In the genomic region with DNA sequence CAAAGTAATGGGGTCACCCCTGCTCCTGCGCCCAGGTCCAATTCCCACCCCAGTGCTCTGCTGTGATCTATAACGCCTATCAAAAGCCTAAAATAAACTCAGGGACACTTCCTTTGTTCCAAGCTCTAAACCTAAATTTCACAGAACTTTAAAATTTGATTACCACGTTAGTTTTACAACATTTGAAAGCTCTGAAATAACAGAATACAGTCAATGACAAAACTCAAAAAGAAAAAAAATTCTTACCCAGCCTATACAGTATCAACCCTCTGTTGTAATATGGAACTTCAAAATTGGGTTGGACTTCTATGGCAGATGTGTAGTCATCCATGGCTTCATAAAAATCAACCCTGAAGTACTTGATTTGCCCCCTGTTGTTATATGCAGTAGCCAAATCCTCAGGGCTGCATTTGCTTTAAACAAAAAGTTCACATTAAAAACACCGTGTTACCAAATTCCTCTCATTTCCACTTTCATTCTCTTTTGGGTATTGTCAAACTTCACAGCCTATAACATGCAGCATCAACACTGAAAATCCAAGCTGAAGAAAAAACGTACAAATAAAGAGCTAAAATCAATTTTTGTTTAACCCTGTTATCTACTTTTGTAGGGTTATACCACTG, we compare ENCODE assay signal across 13 cellular contexts. TPM values are rescaled to one million over a fixed set of nuclear protein-coding genes. Genes with fewer than 3 reads are reported as not detected.
DNase-seq lines count a peak whose midpoint lies in the region; ATAC-seq and TF ChIP-seq lines count a peak whose summit lies in the region.
"Had no signal": no experiment of that assay in that cellular context is flagged by ENCODE, and none has a peak within 500 bp of the region (broad histone marks: within the 10 kb centered on the region; RNA-seq: fewer than 3 reads in every experiment).

No MANE protein-coding gene starts in this region.

- POLR2A ChIA-PET in activated CD8-positive, alpha-beta T cell treated with anti-CD3 and anti-CD28 coated beads for 36 hours (lab: Charles Lee): interaction anchor here (0.6 to 1.0 kb wide), 2 partner anchors 8 to 831 kb away, joined by 3 read pairs; no protein-coding TSS in a partner anchor
- POLR2A ChIA-PET in naive thymus-derived CD4-positive, alpha-beta T cell (lab: Charles Lee): interaction anchor here (0.8 to 1.2 kb wide), 2 partner anchors 10 to 1337 kb away, joined by 3 read pairs; partner anchors contain the start of gene RDH14

- no peaks in the 10 kb centered on the region for H3K9me3 ChIP-seq in naive thymus-derived CD4-positive, alpha-beta T cell (ENCODE audit: control insufficient read depth in 2 of 3, low read length in 3 of 3)
- H3K9me3 ChIP-seq in tibial nerve: no peaks in the 10 kb centered on the region

- no peaks in the 10 kb centered on the region for H3K27me3 ChIP-seq in GM06990 (replicated peaks; ENCODE audit: control insufficient read depth, insufficient read depth, low read length)
- no peaks in the 10 kb centered on the region for H3K27me3 ChIP-seq in naive thymus-derived CD4-positive, alpha-beta T cell (ENCODE audit: control insufficient read depth in 2 of 2, insufficient read depth in 2 of 2, low read length in 2 of 2)
- no peaks in the 10 kb centered on the region for H3K27me3 ChIP-seq in tibial nerve

- CTCF ChIA-PET in activated CD8-positive, alpha-beta T cell treated with anti-CD3 and anti-CD28 coated beads for 36 hours (lab: Charles Lee): interaction anchor here (0.8 to 1.8 kb wide), 3 partner anchors 9 to 57 kb away, joined by 3 to 7 read pairs (median 3); no protein-coding TSS in a partner anchor
- CTCF ChIA-PET in naive thymus-derived CD4-positive, alpha-beta T cell (lab: Charles Lee): interaction anchor here (1.2 kb wide), 1 partner anchor 118 kb away, joined by 3 read pairs; no protein-coding TSS in a partner anchor

- peak overlapping the region; percentile 46 for H3K27ac ChIP-seq in naive thymus-derived CD4-positive, alpha-beta T cell (ENCODE audit: low read depth, low read length)
- no peak overlapping the region for H3K27ac ChIP-seq in tibial nerve
- H3K27ac ChIP-seq: coronary artery had no signal

- H3K36me3 ChIP-seq in GM06990 (ENCODE audit: control insufficient read depth, insufficient read depth, low read length): no peaks in the 10 kb centered on the region
- H3K36me3 ChIP-seq in naive thymus-derived CD4-positive, alpha-beta T cell (ENCODE audit: control insufficient read depth in 2 of 3, insufficient read depth in 3 of 3, low read length in 3 of 3): peaks cover 0 to 5% (median 0%) of the 10 kb centered on the region in 3 experiments
- peaks cover 0 to 3% (median 0%) of the 10 kb centered on the region in 3 donors for H3K36me3 ChIP-seq in tibial nerve

- peak overlapping the region; percentile 65 for H3K27ac Mint-ChIP-seq in activated CD8-positive, alpha-beta T cell treated with anti-CD3 and anti-CD28 coated beads for 36 hours
- peak overlapping the region in 8 of 9 donors; percentile 36 to 86 (median 74) for H3K27ac Mint-ChIP-seq in naive thymus-derived CD4-positive, alpha-beta T cell
- H3K27ac Mint-ChIP-seq: activated naive CD4-positive, alpha-beta T cell treated with anti-CD3 and anti-CD28 coated beads for 36 hours had no signal

- H3K4me1 ChIP-seq in naive thymus-derived CD4-positive, alpha-beta T cell (ENCODE audit: control insufficient read depth in 2 of 2, insufficient read depth in 2 of 2, low read length in 2 of 2): peaks cover 15 to 22% of the 10 kb centered on the region in 2 donors
- H3K4me1 ChIP-seq in tibial nerve: peaks cover 0 to 61% (median 35%) of the 10 kb centered on the region in 4 donors

- TF ChIP-seq CTCF in GM06990 (IDR thresholded peaks at IDR 0.05; ENCODE audit: insufficient read depth, low read length, poor library complexity, severe bottlenecking) (no peak), tibial nerve (IDR thresholded peaks at IDR 0.05) (no peak)
- TF ChIP-seq CTCF in activated CD8-positive, alpha-beta T cell treated with anti-CD3 and anti-CD28 coated beads for 36 hours (IDR thresholded peaks at IDR 0.05): no peak

- TF ChIP-seq POLR2A in tibial nerve (IDR thresholded peaks at IDR 0.05): no peak

- no peak for ATAC-seq in activated CD8-positive, alpha-beta T cell treated with anti-CD3 and anti-CD28 coated beads for 36 hours
- ATAC-seq in naive thymus-derived CD4-positive, alpha-beta T cell: no peak
- ATAC-seq in GM21619 (IDR thresholded peaks at IDR 0.05; ENCODE audit: unreplicated experiment) (no peak), HG02840 (IDR thresholded peaks at IDR 0.05; ENCODE audit: low FRiP score, unreplicated experiment) (no peak)

- WGBS in tibial nerve, 2 donors: 51 to 59% methylated on average over 5 of the region's 5 CpGs

- intact Hi-C loops in activated CD8-positive, alpha-beta T cell treated with anti-CD3 and anti-CD28 coated beads for 36 hours (cut with micrococcal nuclease): no loop called here
- intact Hi-C loops in naive thymus-derived CD4-positive, alpha-beta T cell (cut with micrococcal nuclease): no loop called here

- H3K36me3 Mint-ChIP-seq in activated CD8-positive, alpha-beta T cell treated with anti-CD3 and anti-CD28 coated beads for 36 hours (ENCODE audit: low read depth): peaks cover 9% of the 10 kb centered on the region
- H3K36me3 Mint-ChIP-seq in naive thymus-derived CD4-positive, alpha-beta T cell: peaks cover 0 to 17% (median 11%) of the 10 kb centered on the region in 5 donors

- no peaks in the 10 kb centered on the region for H3K27me3 Mint-ChIP-seq in activated CD8-positive, alpha-beta T cell treated with anti-CD3 and anti-CD28 coated beads for 36 hours
- peaks cover 0 to 3% (median 0%) of the 10 kb centered on the region in 5 donors for H3K27me3 Mint-ChIP-seq in naive thymus-derived CD4-positive, alpha-beta T cell

- DNase-seq in AG20443 (ENCODE audit: low spot score) (peak; percentile 1), GM06990 (ENCODE audit: extremely low read depth, insufficient read length) (no peak), COR-L47 (lab: John Stamatoyannopoulos, UW) (no peak), tibial nerve (ENCODE audit: low spot score in 2 of 2) (no peak)
- no peak for DNase-seq in activated CD8-positive, alpha-beta T cell treated with anti-CD3 and anti-CD28 coated beads for 36 hours
- no peak for DNase-seq in naive thymus-derived CD4-positive, alpha-beta T cell
- DNase-seq: activated CD4-positive, alpha-beta T cell treated with anti-CD3 and anti-CD28 coated beads for 48 hours; activated naive CD4-positive, alpha-beta T cell treated with anti-CD3 and anti-CD28 coated beads for 36 hours; NCI-H2171 treated with DMSO at 0.1 percent for 48 hours; retina had no signal

- peak overlapping the region; percentile 31 for H3K4me3 Mint-ChIP-seq in activated CD8-positive, alpha-beta T cell treated with anti-CD3 and anti-CD28 coated beads for 36 hours
- H3K4me3 Mint-ChIP-seq in naive thymus-derived CD4-positive, alpha-beta T cell: peak overlapping the region; percentile 9 to 60 (median 54)
- H3K4me3 Mint-ChIP-seq: activated naive CD4-positive, alpha-beta T cell treated with anti-CD3 and anti-CD28 coated beads for 36 hours had no signal

- no peak for TF ChIP-seq EP300 in tibial nerve (IDR thresholded peaks at IDR 0.05)

- peak overlapping the region; percentile 48 for H3K4me3 ChIP-seq in GM06990 (replicated peaks; ENCODE audit: low read depth, low read length)
- no peak overlapping the region for H3K4me3 ChIP-seq in naive thymus-derived CD4-positive, alpha-beta T cell (ENCODE audit: low read length)
- H3K4me3 ChIP-seq in tibial nerve: no peak overlapping the region

- H3K9me3 Mint-ChIP-seq in activated CD8-positive, alpha-beta T cell treated with anti-CD3 and anti-CD28 coated beads for 36 hours: no peaks in the 10 kb centered on the region
- H3K9me3 Mint-ChIP-seq in naive thymus-derived CD4-positive, alpha-beta T cell: no peaks in the 10 kb centered on the region
- H3K9me3 Mint-ChIP-seq: activated naive CD4-positive, alpha-beta T cell treated with anti-CD3 and anti-CD28 coated beads for 36 hours had no signal

- H3K4me1 Mint-ChIP-seq in activated CD8-positive, alpha-beta T cell treated with anti-CD3 and anti-CD28 coated beads for 36 hours (ENCODE audit: low read depth): peaks cover 57% of the 10 kb centered on the region
- peaks cover 36 to 68% (median 59%) of the 10 kb centered on the region in 7 donors for H3K4me1 Mint-ChIP-seq in naive thymus-derived CD4-positive, alpha-beta T cell

RNA-seq across cellular contexts. Expression of gene TTC32, which starts 4.0 kb away (rescaled TPM):
- total RNA-seq in activated CD8-positive, alpha-beta T cell treated with anti-CD3 and anti-CD28 coated beads for 36 hours: 10 to 100 TPM; 21.6 to 24.2 TPM
- 10 to 100 TPM; 23.1 to 58.0 (median 44.9) TPM for total RNA-seq in naive thymus-derived CD4-positive, alpha-beta T cell
- polyA plus RNA-seq in naive thymus-derived CD4-positive, alpha-beta T cell: 10 to 100 TPM; 25.9 to 41.5 TPM
- total RNA-seq in tibial nerve: 10 to 100 TPM in 3 of 4 donors, 1 to 10 TPM in 1; 9.6 to 19.7 (median 15.6) TPM
